ENCODE assay signal across 7 cellular contexts in genomic region chr16:26731729-26732128, GRCh38.
"Had no signal": no experiment of that assay in that cellular context is flagged by ENCODE, and none has a peak within 500 bp of the region (broad histone marks: within the 10 kb centered on the region; RNA-seq: fewer than 3 reads in every experiment).

No MANE protein-coding gene starts in this region.

- H3K36me3 Mint-ChIP-seq: IgD-negative memory B cell had no signal

- H3K4me3 Mint-ChIP-seq: IgD-negative memory B cell had no signal

- H3K9ac ChIP-seq: KMS-11 had no signal

- DNase-seq: Karpas-422, KBM-7, KG1 had no signal

- H3K4me2 ChIP-seq: KMS-11 had no signal

- H3K27ac ChIP-seq: HL-60, KMS-11 had no signal

- H3K4me1 Mint-ChIP-seq: IgD-negative memory B cell had no signal

- H3K27ac Mint-ChIP-seq: IgD-negative memory B cell had no signal

- FAIRE-seq: HTR-8/SVneo had no signal
